Comparison of ENCODE assay signal across 1 cellular context in the genomic region with DNA sequence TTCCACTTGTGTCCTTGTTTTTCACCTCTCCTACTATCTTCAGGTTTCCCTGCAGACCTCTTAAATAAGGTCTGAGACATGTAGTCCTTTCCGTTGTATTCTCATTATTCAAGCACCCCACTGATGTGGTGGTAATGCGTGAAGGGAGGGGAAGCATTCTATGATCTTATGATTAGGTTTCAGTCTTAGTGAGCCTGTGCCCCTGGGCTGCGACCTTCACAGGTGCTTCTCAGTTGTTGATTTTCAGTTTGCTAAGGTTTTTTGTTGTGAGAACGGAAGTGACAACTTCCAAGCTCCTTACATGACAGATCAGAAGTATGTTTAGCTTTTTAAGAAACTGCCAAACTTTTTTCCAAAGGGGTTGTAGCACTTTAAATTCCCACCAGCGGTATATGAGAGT.
TF ChIP-seq lines count a peak whose summit lies in the region.

No MANE protein-coding gene starts in this region.

TF ChIP-seq in GM23338, 12 proteins besides CTCF, POLR2A, EP300 and RAD21 (continued from another document):
- TF ChIP-seq, protein P1, sequence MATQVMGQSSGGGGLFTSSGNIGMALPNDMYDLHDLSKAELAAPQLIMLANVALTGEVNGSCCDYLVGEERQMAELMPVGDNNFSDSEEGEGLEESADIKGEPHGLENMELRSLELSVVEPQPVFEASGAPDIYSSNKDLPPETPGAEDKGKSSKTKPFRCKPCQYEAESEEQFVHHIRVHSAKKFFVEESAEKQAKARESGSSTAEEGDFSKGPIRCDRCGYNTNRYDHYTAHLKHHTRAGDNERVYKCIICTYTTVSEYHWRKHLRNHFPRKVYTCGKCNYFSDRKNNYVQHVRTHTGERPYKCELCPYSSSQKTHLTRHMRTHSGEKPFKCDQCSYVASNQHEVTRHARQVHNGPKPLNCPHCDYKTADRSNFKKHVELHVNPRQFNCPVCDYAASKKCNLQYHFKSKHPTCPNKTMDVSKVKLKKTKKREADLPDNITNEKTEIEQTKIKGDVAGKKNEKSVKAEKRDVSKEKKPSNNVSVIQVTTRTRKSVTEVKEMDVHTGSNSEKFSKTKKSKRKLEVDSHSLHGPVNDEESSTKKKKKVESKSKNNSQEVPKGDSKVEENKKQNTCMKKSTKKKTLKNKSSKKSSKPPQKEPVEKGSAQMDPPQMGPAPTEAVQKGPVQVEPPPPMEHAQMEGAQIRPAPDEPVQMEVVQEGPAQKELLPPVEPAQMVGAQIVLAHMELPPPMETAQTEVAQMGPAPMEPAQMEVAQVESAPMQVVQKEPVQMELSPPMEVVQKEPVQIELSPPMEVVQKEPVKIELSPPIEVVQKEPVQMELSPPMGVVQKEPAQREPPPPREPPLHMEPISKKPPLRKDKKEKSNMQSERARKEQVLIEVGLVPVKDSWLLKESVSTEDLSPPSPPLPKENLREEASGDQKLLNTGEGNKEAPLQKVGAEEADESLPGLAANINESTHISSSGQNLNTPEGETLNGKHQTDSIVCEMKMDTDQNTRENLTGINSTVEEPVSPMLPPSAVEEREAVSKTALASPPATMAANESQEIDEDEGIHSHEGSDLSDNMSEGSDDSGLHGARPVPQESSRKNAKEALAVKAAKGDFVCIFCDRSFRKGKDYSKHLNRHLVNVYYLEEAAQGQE (IDR thresholded peaks at IDR 0.05; ENCODE audit: unreplicated experiment) = no peak
- no peak for TF ChIP-seq EZH2phosphoT487 (IDR thresholded peaks at IDR 0.05; ENCODE audit: unreplicated experiment)
- TF ChIP-seq CREB1 (CRISPR knock-in tag; IDR thresholded peaks at IDR 0.05; ENCODE audit: low read depth) = no peak
- no peak for TF ChIP-seq ZNF331 (CRISPR knock-in tag; IDR thresholded peaks at IDR 0.05; ENCODE audit: low read depth)
- TF ChIP-seq, protein P2, sequence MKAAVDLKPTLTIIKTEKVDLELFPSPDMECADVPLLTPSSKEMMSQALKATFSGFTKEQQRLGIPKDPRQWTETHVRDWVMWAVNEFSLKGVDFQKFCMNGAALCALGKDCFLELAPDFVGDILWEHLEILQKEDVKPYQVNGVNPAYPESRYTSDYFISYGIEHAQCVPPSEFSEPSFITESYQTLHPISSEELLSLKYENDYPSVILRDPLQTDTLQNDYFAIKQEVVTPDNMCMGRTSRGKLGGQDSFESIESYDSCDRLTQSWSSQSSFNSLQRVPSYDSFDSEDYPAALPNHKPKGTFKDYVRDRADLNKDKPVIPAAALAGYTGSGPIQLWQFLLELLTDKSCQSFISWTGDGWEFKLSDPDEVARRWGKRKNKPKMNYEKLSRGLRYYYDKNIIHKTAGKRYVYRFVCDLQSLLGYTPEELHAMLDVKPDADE (IDR thresholded peaks at IDR 0.05) = no peak
- TF ChIP-seq JUNB (IDR thresholded peaks at IDR 0.05; ENCODE audit: unreplicated experiment) = no peak
- no peak for TF ChIP-seq ZNF114 (CRISPR knock-in tag; IDR thresholded peaks at IDR 0.05)
- no peak for TF ChIP-seq EZH2 (IDR thresholded peaks at IDR 0.05; ENCODE audit: low read depth, unreplicated experiment)
